ENCODE assay signal across 2 cellular contexts in genomic region chr6:19849736-19850135, GRCh38.
TF ChIP-seq lines count a peak whose summit lies in the region.

No MANE protein-coding gene starts in this region.

TF ChIP-seq in SK-N-SH, 30 proteins besides CTCF, POLR2A, EP300 and RAD21 (continued from another document):
- TF ChIP-seq FOXM1 (IDR thresholded peaks at IDR 0.05; ENCODE audit: low read depth) (no peak), SMC3 (IDR thresholded peaks at IDR 0.05; ENCODE audit: low read depth, low read length) (no peak), FOSL2 (IDR thresholded peaks at IDR 0.05; ENCODE audit: borderline replicate concordance, low read depth) (no peak), USF1 (IDR thresholded peaks at IDR 0.05; ENCODE audit: borderline replicate concordance, low read depth) (no peak), ELF1 (IDR thresholded peaks at IDR 0.05) (no peak), RFX5 (IDR thresholded peaks at IDR 0.05; ENCODE audit: low read length) (no peak), CHD2 (IDR thresholded peaks at IDR 0.05; ENCODE audit: low read length, partially characterized antibody) (no peak), IRF3 (IDR thresholded peaks at IDR 0.05; ENCODE audit: low read depth, low read length) (no peak), JUND (IDR thresholded peaks at IDR 0.05) (no peak), USF2 (IDR thresholded peaks at IDR 0.05; ENCODE audit: borderline replicate concordance, low read depth, low read length) (no peak), NFIC (IDR thresholded peaks at IDR 0.05; ENCODE audit: borderline replicate concordance) (no peak), TAF1 (IDR thresholded peaks at IDR 0.05; ENCODE audit: borderline replicate concordance, low read depth, low read length) (no peak), PBX3 (IDR thresholded peaks at IDR 0.05) (no peak), TEAD4 (IDR thresholded peaks at IDR 0.05; ENCODE audit: borderline replicate concordance, insufficient read depth) (no peak)
TF ChIP-seq in SK-N-SH: peak in this region for 0.

TF ChIP-seq in SK-N-SH treated with all-trans-retinoic acid at 6 μM for 48 hours, 23 proteins besides CTCF, POLR2A, EP300 and RAD21 (continued from another document):
- TF ChIP-seq CSRNP3 (CRISPR knock-in tag; IDR thresholded peaks at IDR 0.05): no peak
